In the genomic region with DNA sequence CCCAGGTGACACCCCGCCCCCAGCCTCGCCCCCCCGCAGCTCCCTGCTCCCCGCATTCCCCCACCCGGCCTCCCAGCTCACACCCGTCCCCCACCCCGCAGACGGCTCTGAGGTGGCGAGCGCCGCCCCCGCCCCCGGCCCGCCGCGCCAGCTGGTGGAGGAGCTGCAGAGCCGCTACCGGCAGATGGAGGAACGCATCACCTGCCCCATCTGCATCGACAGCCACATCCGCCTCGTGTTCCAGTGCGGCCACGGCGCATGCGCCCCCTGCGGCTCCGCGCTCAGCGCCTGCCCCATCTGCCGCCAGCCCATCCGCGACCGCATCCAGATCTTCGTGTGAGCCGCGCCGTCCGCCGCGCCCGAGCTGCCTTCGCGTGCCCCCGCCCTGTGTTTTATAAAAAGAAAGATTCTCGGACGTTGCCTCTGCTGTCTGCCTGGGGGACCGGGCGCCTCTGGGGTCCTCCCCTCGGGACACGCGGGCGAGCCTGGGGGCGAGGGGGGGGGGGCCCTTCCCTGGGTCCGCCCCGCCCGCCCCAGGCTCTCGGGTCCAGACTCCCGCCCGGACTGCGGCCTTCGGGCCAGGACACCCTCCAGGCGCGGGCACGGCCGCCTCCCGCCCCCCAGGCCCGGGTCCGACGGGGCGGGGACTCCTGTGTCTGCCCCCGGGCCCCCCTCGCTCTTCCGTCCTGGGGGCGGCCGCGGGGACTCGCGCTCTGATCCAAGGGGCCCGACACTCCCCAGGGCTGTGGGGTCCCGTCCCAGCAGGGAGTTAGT, we compare ENCODE assay signal across 9 cellular contexts. TPM values are rescaled to one million over a fixed set of nuclear protein-coding genes. Genes with fewer than 3 reads are reported as not detected.
DNase-seq lines count a peak whose midpoint lies in the region; ATAC-seq and TF ChIP-seq lines count a peak whose summit lies in the region.
"Had no signal": no experiment of that assay in that cellular context is flagged by ENCODE, and none has a peak within 500 bp of the region (broad histone marks: within the 10 kb centered on the region; RNA-seq: fewer than 3 reads in every experiment).

No MANE protein-coding gene starts in this region.

- peaks cover 6% of the 10 kb centered on the region for H3K27me3 Mint-ChIP-seq in CD4-positive, CD25-positive, alpha-beta regulatory T cell

- intact Hi-C loops in esophagus squamous epithelium (cut with DNase I) = no loop called here
- intact Hi-C loops in transverse colon (cut with DNase I; ENCODE audit: low total_unique reads) = no loop called here

- H3K27ac Mint-ChIP-seq in CD4-positive, CD25-positive, alpha-beta regulatory T cell = peak overlapping the region; percentile 72 to 97 (median 96)

- H3K4me2 ChIP-seq in parathyroid adenoma (ENCODE audit: low read length) = no peak overlapping the region

- H3K36me3 Mint-ChIP-seq in CD4-positive, CD25-positive, alpha-beta regulatory T cell = no peaks in the 10 kb centered on the region

- no peak overlapping the region for H3K9ac ChIP-seq in parathyroid adenoma

- WGBS in esophagus squamous epithelium, 2 donors = 30 to 70% methylated on average over 2 of the region's 81 CpGs
- 14% methylated on average over 35 of the region's 81 CpGs; no CpG with 5 or more reads in 1 of the 2 donors for WGBS in transverse colon (ENCODE audit: low coverage in 1 of 2), 2 donors

- peak overlapping the region; percentile 79 for H3K27ac ChIP-seq in CD4-positive, CD25-positive, alpha-beta regulatory T cell (ENCODE audit: insufficient read depth, low read length, poor library complexity, severe bottlenecking)
- H3K27ac ChIP-seq in esophagus squamous epithelium (peak overlapping the region; percentile 66 to 90 (median 78)), parathyroid adenoma (no peak overlapping the region), transverse colon (peak overlapping the region; percentile 76 to 85 (median 83))

- TF ChIP-seq CTCF in esophagus squamous epithelium (IDR thresholded peaks at IDR 0.05) = no peak
- TF ChIP-seq CTCF in parathyroid adenoma (IDR thresholded peaks at IDR 0.05) = no peak
- no peak for TF ChIP-seq CTCF in transverse colon (IDR thresholded peaks at IDR 0.05)

- in situ Hi-C loops in transverse colon (cut with MboI; ENCODE audit: low pct_ligation_motif_present in 1 of 4, low pct_unique_long_range_greater_than_20kb in 1 of 4, low sequenced_read_pairs in 3 of 4) = no loop called here

- peak overlapping the region; percentile 85 to 94 (median 92) for H3K4me3 Mint-ChIP-seq in CD4-positive, CD25-positive, alpha-beta regulatory T cell

- DNase-seq in CD4-positive, CD25-positive, alpha-beta regulatory T cell = peak; percentile 91 to 97 (median 97)
- peak; percentile 40 for DNase-seq in NCI-H2029 treated with DMSO at 0.1 percent for 48 hours (lab: John Stamatoyannopoulos, UW)
- DNase-seq in activated CD8-positive, alpha-beta memory T cell treated with anti-CD3 and anti-CD28 coated beads, Interleukin-2, amount 50 U/mL, for 48 hours = peak; percentile 94
- no peak for DNase-seq in esophagus squamous epithelium (lab: John Stamatoyannopoulos, UW)
- DNase-seq in transverse colon = peak; percentile 86
- DNase-seq in SIG-M5 (lab: John Stamatoyannopoulos, UW) = no peak

- no peaks in the 10 kb centered on the region for H3K27me3 ChIP-seq in CD4-positive, CD25-positive, alpha-beta regulatory T cell (ENCODE audit: control insufficient read depth, insufficient read depth, low read length)
- H3K27me3 ChIP-seq in esophagus squamous epithelium (peaks cover 0 to 38% (median 10%) of the 10 kb centered on the region in 4 donors), parathyroid adenoma (ENCODE audit: control insufficient read depth, insufficient read depth, low read length) (no peaks in the 10 kb centered on the region), transverse colon (peaks cover 29% of the 10 kb centered on the region)

- H3K9me3 Mint-ChIP-seq in CD4-positive, CD25-positive, alpha-beta regulatory T cell = peaks cover 0 to 2% (median 0%) of the 10 kb centered on the region in 7 donors

- TF ChIP-seq EP300 in transverse colon (IDR thresholded peaks at IDR 0.05; ENCODE audit: low read depth) = no peak

- no peaks in the 10 kb centered on the region for H3K79me2 ChIP-seq in parathyroid adenoma

- TF ChIP-seq POLR2A in esophagus squamous epithelium (IDR thresholded peaks at IDR 0.05) (peak in 1 of 4 donors; percentile 67), transverse colon (IDR thresholded peaks at IDR 0.05) (peak; percentile 27)

- peaks cover 0 to 6% (median 3%) of the 10 kb centered on the region in 4 donors for H3K4me1 Mint-ChIP-seq in CD4-positive, CD25-positive, alpha-beta regulatory T cell

- no peaks in the 10 kb centered on the region for H3K9me3 ChIP-seq in CD4-positive, CD25-positive, alpha-beta regulatory T cell (ENCODE audit: control insufficient read depth in 2 of 2, low read length in 2 of 2)
- no peaks in the 10 kb centered on the region for H3K9me3 ChIP-seq in esophagus squamous epithelium
- no peaks in the 10 kb centered on the region for H3K9me3 ChIP-seq in parathyroid adenoma (ENCODE audit: control insufficient read depth, low read length)
- no peaks in the 10 kb centered on the region for H3K9me3 ChIP-seq in transverse colon

- peak; percentile 84 for ATAC-seq in CD4-positive, CD25-positive, alpha-beta regulatory T cell (ENCODE audit: low read depth in 2 of 2)
- ATAC-seq in GM21737 (IDR thresholded peaks at IDR 0.05; ENCODE audit: unreplicated experiment) = peak; percentile 43

- H3K4me1 ChIP-seq in CD4-positive, CD25-positive, alpha-beta regulatory T cell (ENCODE audit: control insufficient read depth, insufficient read depth, low read length, poor library complexity, severe bottlenecking) = peaks cover 29% of the 10 kb centered on the region
- H3K4me1 ChIP-seq in esophagus squamous epithelium (peaks cover 21 to 65% (median 31%) of the 10 kb centered on the region in 3 donors), parathyroid adenoma (no peaks in the 10 kb centered on the region), transverse colon (peaks cover 6 to 29% (median 27%) of the 10 kb centered on the region in 4 donors)

- no peak overlapping the region for H2AFZ ChIP-seq in parathyroid adenoma

- no peak overlapping the region for H3K4me3 ChIP-seq in CD4-positive, CD25-positive, alpha-beta regulatory T cell (ENCODE audit: low read depth, low read length)
- peak overlapping the region; percentile 16 to 63 (median 36) for H3K4me3 ChIP-seq in esophagus squamous epithelium
- peak overlapping the region; percentile 16 for H3K4me3 ChIP-seq in parathyroid adenoma (ENCODE audit: low read depth, low read length)
- H3K4me3 ChIP-seq in transverse colon = peak overlapping the region; percentile 5 to 42 (median 21)

- no peaks in the 10 kb centered on the region for H3K36me3 ChIP-seq in CD4-positive, CD25-positive, alpha-beta regulatory T cell (ENCODE audit: control insufficient read depth, insufficient read depth, low read length)
- H3K36me3 ChIP-seq in esophagus squamous epithelium (peaks cover 0 to 8% (median 0%) of the 10 kb centered on the region in 3 donors), parathyroid adenoma (ENCODE audit: control insufficient read depth, insufficient read depth, low read length) (no peaks in the 10 kb centered on the region), transverse colon (no peaks in the 10 kb centered on the region)

RNA-seq across cellular contexts. Expression of a gene that starts 1.6 kb away (rescaled TPM):
- 4.1 TPM for total RNA-seq in CD4-positive, CD25-positive, alpha-beta regulatory T cell
- under 1 TPM in 2 of 4 donors, not detected in 2; 0.18 to 0.21 TPM for polyA plus RNA-seq in CD4-positive, CD25-positive, alpha-beta regulatory T cell
- 1 to 10 TPM in 3 of 4 donors, under 1 TPM in 1; 0.49 to 7.6 (median 2.7) TPM for total RNA-seq in esophagus squamous epithelium
- 10 to 100 TPM in 2 of 4 donors, 1 to 10 TPM in 2; 4.9 to 58.9 (median 9.9) TPM for total RNA-seq in transverse colon
- polyA plus RNA-seq: keratinocyte had no signal

RNA-seq across cellular contexts. Expression of a gene that starts 15.1 kb away (rescaled TPM):
- 58.2 TPM for total RNA-seq in CD4-positive, CD25-positive, alpha-beta regulatory T cell
- polyA plus RNA-seq in CD4-positive, CD25-positive, alpha-beta regulatory T cell = 10 to 100 TPM; 15.9 to 20.6 (median 19.0) TPM
- total RNA-seq in esophagus squamous epithelium = 10 to 100 TPM; 80.0 to 99.8 (median 96.6) TPM
- 100 to 1,000 TPM in 3 of 4 donors, 10 to 100 TPM in 1; 94.2 to 346 (median 224) TPM for total RNA-seq in transverse colon

RNA-seq across cellular contexts. Expression of a gene that starts 28.4 kb away (rescaled TPM):
- total RNA-seq in CD4-positive, CD25-positive, alpha-beta regulatory T cell = 47.2 TPM
- polyA plus RNA-seq in CD4-positive, CD25-positive, alpha-beta regulatory T cell = 10 to 100 TPM in 1 of 4 donors, 1 to 10 TPM in 3; 9.3 to 11.3 (median 9.7) TPM
- total RNA-seq in esophagus squamous epithelium = 10 to 100 TPM; 10.1 to 17.2 (median 13.7) TPM
- total RNA-seq in transverse colon = 100 to 1,000 TPM in 1 of 4 donors, 10 to 100 TPM in 3; 28.4 to 183 (median 60.5) TPM

RNA-seq across cellular contexts. Expression of a gene that starts 30.4 kb away (rescaled TPM):
- total RNA-seq in CD4-positive, CD25-positive, alpha-beta regulatory T cell = 0.96 TPM
- under 1 TPM; 0.21 to 0.37 (median 0.29) TPM for polyA plus RNA-seq in CD4-positive, CD25-positive, alpha-beta regulatory T cell
- 10 to 100 TPM in 1 of 4 donors, 1 to 10 TPM in 3; 5.8 to 15.6 (median 7.9) TPM for total RNA-seq in esophagus squamous epithelium
- total RNA-seq in transverse colon = 1 to 10 TPM; 1.5 to 4.6 (median 3.7) TPM

RNA-seq across cellular contexts. Expression of a gene that starts 55.7 kb away (rescaled TPM):
- 104 TPM for total RNA-seq in CD4-positive, CD25-positive, alpha-beta regulatory T cell
- polyA plus RNA-seq in CD4-positive, CD25-positive, alpha-beta regulatory T cell = 100 to 1,000 TPM; 185 to 279 (median 217) TPM
- total RNA-seq in esophagus squamous epithelium (100 to 1,000 TPM in 3 of 4 donors, 10 to 100 TPM in 1; 98.4 to 125 (median 124) TPM), transverse colon (100 to 1,000 TPM in 3 of 4 donors, 10 to 100 TPM in 1; 95.0 to 162 (median 136) TPM)

Comparison
In these comparisons a context has a peak if more than half of its experiments do, and no peak if none do; other contexts are left out.
1. DNase-seq: peak in CD4-positive, CD25-positive, alpha-beta regulatory T cell (3 of 3), NCI-H2029 treated with DMSO at 0.1 percent for 48 hours (single experiment), activated CD8-positive, alpha-beta memory T cell treated with anti-CD3 and anti-CD28 coated beads, Interleukin-2, amount 50 U/mL, for 48 hours (single experiment) and transverse colon (single experiment); none in esophagus squamous epithelium (single experiment) and SIG-M5 (single experiment).